In the genomic region with DNA sequence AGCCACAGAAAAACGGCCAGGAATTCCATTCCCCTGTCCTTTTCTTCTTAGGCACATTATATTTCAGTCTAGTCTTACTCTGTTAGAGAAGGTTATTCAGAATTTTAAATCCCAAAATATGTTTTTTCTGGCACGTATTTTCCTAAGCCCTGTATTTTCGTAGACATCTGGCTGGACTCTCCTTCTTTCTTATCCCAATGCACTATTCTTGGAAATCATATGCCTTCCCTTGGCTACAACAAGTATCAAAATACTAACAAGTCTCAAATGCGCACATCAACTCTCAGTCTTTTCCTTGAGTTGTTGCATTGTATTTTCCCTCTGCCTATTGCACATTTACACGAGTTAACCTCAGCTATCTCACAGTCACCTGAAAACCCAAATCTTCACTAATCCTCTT, we compare ENCODE assay signal across 28 cellular contexts.
"Had no signal": no experiment of that assay in that cellular context is flagged by ENCODE, and none has a peak within 500 bp of the region (broad histone marks: within the 10 kb centered on the region; RNA-seq: fewer than 3 reads in every experiment).

No MANE protein-coding gene starts in this region.

- H3K4me1 Mint-ChIP-seq: memory B cell; mesothelial cell of epicardium; stimulated activated effector memory CD8-positive, alpha-beta T cell treated with anti-CD3 and anti-CD28 coated beads, Interleukin-12 subunit alpha, Interleukin-12 subunit beta, amount 100 ng/mL, for 72 hours had no signal

- H3K36me3 Mint-ChIP-seq: mesothelial cell of epicardium; naive B cell; natural killer cell treated with Interleukin-12 subunit alpha and Interleukin-12 subunit beta and Interleukin-15 and Interleukin-18, amount 100 ng/mL, for 72 hours; stimulated activated effector memory CD8-positive, alpha-beta T cell treated with anti-CD3 and anti-CD28 coated beads, Interleukin-12 subunit alpha, Interleukin-12 subunit beta, amount 100 ng/mL, for 72 hours had no signal

- H3K36me3 ChIP-seq: gastrocnemius medialis, heart left ventricle, pancreas, right lobe of liver, stomach, tibial nerve had no signal

- H3K4me3 Mint-ChIP-seq: effector memory CD8-positive, alpha-beta T cell; memory B cell; mesothelial cell of epicardium; naive B cell; natural killer cell treated with Interleukin-12 subunit alpha and Interleukin-12 subunit beta and Interleukin-15 and Interleukin-18, amount 100 ng/mL, for 72 hours; neural crest cell; stimulated activated effector memory CD8-positive, alpha-beta T cell treated with anti-CD3 and anti-CD28 coated beads, Interleukin-12 subunit alpha, Interleukin-12 subunit beta, amount 100 ng/mL, for 72 hours had no signal

- DNase-seq: cortex of kidney; effector memory CD8-positive, alpha-beta T cell; erythroblast; foreskin fibroblast; gastrocnemius medialis; heart left ventricle; hippocampal formation; left colon; mucosa of descending colon; naive B cell; pancreas; retina; right lobe of liver; stimulated activated CD4-positive, alpha-beta T cell treated with anti-CD3 and anti-CD28 coated beads, Interleukin-12 subunit alpha, Interleukin-12 subunit beta, amount 100 ng/mL, for 4 hours; stimulated activated CD4-positive, alpha-beta T cell treated with anti-CD3 and anti-CD28 coated beads, Interleukin-2, amount 100 ng/mL, for 24 hours; stimulated activated CD4-positive, alpha-beta T cell treated with anti-CD3 and anti-CD28 coated beads, Interleukin-4, amount 100 ng/mL, for 24 hours; stimulated activated naive CD4-positive, alpha-beta T cell treated with Interleukin-2 at 50 U/mL for 16 hours; stomach; upper lobe of left lung had no signal

- H3K27me3 ChIP-seq: gastrocnemius medialis, heart left ventricle, neutrophil, pancreas, right lobe of liver, stomach, tibial nerve, upper lobe of left lung had no signal

- H3K9me3 ChIP-seq: gastrocnemius medialis, heart left ventricle, mucosa of descending colon, neutrophil, pancreas, right lobe of liver, stomach, tibial nerve, upper lobe of left lung had no signal

- H3K4me3 ChIP-seq: gastrocnemius medialis, heart left ventricle, lung, mucosa of descending colon, pancreas, right lobe of liver, smooth muscle cell, stomach, tibial nerve, upper lobe of left lung had no signal

- H3K27ac ChIP-seq: gastrocnemius medialis, heart left ventricle, neutrophil, pancreas, right lobe of liver, stomach, tibial nerve, upper lobe of left lung had no signal

- ATAC-seq: effector memory CD8-positive, alpha-beta T cell; gastrocnemius medialis; left colon; mucosa of descending colon; natural killer cell treated with Interleukin-12 subunit alpha and Interleukin-12 subunit beta and Interleukin-15 and Interleukin-18, amount 100 ng/mL, for 72 hours; pancreas; right lobe of liver; stimulated activated effector memory CD8-positive, alpha-beta T cell treated with anti-CD3 and anti-CD28 coated beads, Interleukin-12 subunit alpha, Interleukin-12 subunit beta, amount 100 ng/mL, for 72 hours had no signal

- H3K9me3 Mint-ChIP-seq: effector memory CD8-positive, alpha-beta T cell; memory B cell; mesothelial cell of epicardium; naive B cell; natural killer cell treated with Interleukin-12 subunit alpha and Interleukin-12 subunit beta and Interleukin-15 and Interleukin-18, amount 100 ng/mL, for 72 hours; neural crest cell; stimulated activated effector memory CD8-positive, alpha-beta T cell treated with anti-CD3 and anti-CD28 coated beads, Interleukin-12 subunit alpha, Interleukin-12 subunit beta, amount 100 ng/mL, for 72 hours had no signal

- H3K4me1 ChIP-seq: pancreas, right lobe of liver, upper lobe of left lung had no signal

- H3K27ac Mint-ChIP-seq: effector memory CD8-positive, alpha-beta T cell; memory B cell; mesothelial cell of epicardium; natural killer cell treated with Interleukin-12 subunit alpha and Interleukin-12 subunit beta and Interleukin-15 and Interleukin-18, amount 100 ng/mL, for 72 hours; stimulated activated effector memory CD8-positive, alpha-beta T cell treated with anti-CD3 and anti-CD28 coated beads, Interleukin-12 subunit alpha, Interleukin-12 subunit beta, amount 100 ng/mL, for 72 hours had no signal

- H3K27me3 Mint-ChIP-seq: effector memory CD8-positive, alpha-beta T cell; memory B cell; naive B cell; natural killer cell treated with Interleukin-12 subunit alpha and Interleukin-12 subunit beta and Interleukin-15 and Interleukin-18, amount 100 ng/mL, for 72 hours had no signal
